In the genomic region with DNA sequence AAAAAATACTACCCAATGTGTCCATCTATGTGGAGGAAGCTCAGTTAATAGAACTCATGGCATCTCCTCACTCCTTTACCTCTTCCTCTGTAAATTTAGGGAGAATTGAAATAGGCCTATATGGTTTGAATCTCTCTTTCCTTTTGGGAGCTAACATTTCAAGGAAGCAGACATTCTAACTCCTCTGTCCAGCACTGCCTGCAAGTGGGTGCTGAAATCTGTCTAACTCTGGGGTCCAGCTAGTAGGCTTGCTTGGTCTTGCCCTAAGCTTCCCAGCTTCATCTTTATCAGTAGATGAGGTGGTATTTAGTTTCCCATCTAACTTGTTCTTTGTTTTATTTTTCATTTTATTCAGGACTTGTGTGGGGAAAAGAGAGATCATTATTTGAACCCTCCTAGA, we compare ENCODE assay signal across 33 cellular contexts. TPM values are rescaled to one million over a fixed set of nuclear protein-coding genes. Genes with fewer than 3 reads are reported as not detected.
DNase-seq lines count a peak whose midpoint lies in the region; ATAC-seq and TF ChIP-seq lines count a peak whose summit lies in the region.
"Had no signal": no experiment of that assay in that cellular context is flagged by ENCODE, and none has a peak within 500 bp of the region (broad histone marks: within the 10 kb centered on the region; RNA-seq: fewer than 3 reads in every experiment).

No MANE protein-coding gene starts in this region.

- H3K9ac ChIP-seq in SK-N-SH = no peak overlapping the region
- H3K9ac ChIP-seq: BLaER1; BLaER1 treated with 17β-estradiol and CSF1 and Interleukin-3, amounts not matched to agents 10 nM and 100 nM had no signal

- H4K20me1 ChIP-seq in SK-N-SH (ENCODE audit: insufficient read depth) = no peaks in the 10 kb centered on the region
- H4K20me1 ChIP-seq: BLaER1; BLaER1 treated with 17β-estradiol and CSF1 and Interleukin-3, amounts not matched to agents 10 nM and 100 nM had no signal

- H3F3A ChIP-seq in SK-N-SH (replicated peaks; ENCODE audit: insufficient read depth) = no peaks in the 10 kb centered on the region

- POLR2A ChIA-PET in SK-N-SH (lab: Yijun Ruan, JAX) = no interaction called here
- POLR2A ChIA-PET in HEK293 (lab: Yijun Ruan, JAX) = no interaction called here

- no peak for DNase-seq in SK-N-SH
- DNase-seq in HFFc6 = no peak
- DNase-seq: 8988T; ACHN; AML-193; BE2C; C1 segment of cervical spinal cord; Caco-2; Calu3; CD4-positive, alpha-beta memory T cell; CD4-positive, alpha-beta T cell; CD4-positive, CD25-positive, alpha-beta regulatory T cell; CD8-positive, alpha-beta memory T cell; CD8-positive, alpha-beta T cell; COR-L47; DMS 273 treated with DMSO at 0.1 percent for 48 hours; DMS153; DMS53; DMS79; DMS79 treated with DMSO at 0.1 percent for 48 hours; DND-41; EL had no signal

- H3K9me3 ChIP-seq in SK-N-SH = no peaks in the 10 kb centered on the region
- H3K9me3 ChIP-seq in HEK293 (ENCODE audit: control insufficient read depth, insufficient read depth, low read depth, low read length) = no peaks in the 10 kb centered on the region
- H3K9me3 ChIP-seq: A549; BE2C; BLaER1; BLaER1 treated with 17β-estradiol and CSF1 and Interleukin-3, amounts not matched to agents 10 nM and 100 nM; Caco-2 had no signal

- no peaks in the 10 kb centered on the region for H3K9me2 ChIP-seq in SK-N-SH

- H3K4me3 Mint-ChIP-seq in HFFc6 = no peak overlapping the region
- H3K4me3 Mint-ChIP-seq: B cell; CD14-positive monocyte; CD4-positive, alpha-beta memory T cell; CD4-positive, alpha-beta T cell; CD4-positive, CD25-positive, alpha-beta regulatory T cell; CD8-positive, alpha-beta memory T cell; CD8-positive, alpha-beta T cell had no signal

- H3K4me1 ChIP-seq in SK-N-SH (ENCODE audit: control insufficient read depth in 1 of 2, insufficient read depth in 2 of 2, low read depth in 1 of 2, low read length in 1 of 2) (no peaks in the 10 kb centered on the region), HEK293 (ENCODE audit: control insufficient read depth, insufficient read depth, low read length) (no peaks in the 10 kb centered on the region)
- H3K4me1 ChIP-seq: A549; BE2C; BLaER1; BLaER1 treated with 17β-estradiol and CSF1 and Interleukin-3, amounts not matched to agents 10 nM and 100 nM had no signal

- no peak overlapping the region for H2AFZ ChIP-seq in SK-N-SH (ENCODE audit: low read depth)

- H3K27me3 ChIP-seq in SK-N-SH (ENCODE audit: insufficient read depth) = no peaks in the 10 kb centered on the region
- H3K27me3 ChIP-seq: BE2C; BLaER1; BLaER1 treated with 17β-estradiol and CSF1 and Interleukin-3, amounts not matched to agents 10 nM and 100 nM had no signal

- TF ChIP-seq RAD21 in SK-N-SH (IDR thresholded peaks at IDR 0.05; ENCODE audit: low read length) = no peak
- TF ChIP-seq RAD21 in Ishikawa (IDR thresholded peaks at IDR 0.05; ENCODE audit: low read depth) = no peak

- peaks cover 8% of the 10 kb centered on the region; the same call in 1 of the 2 replicates for H3K4me1 Mint-ChIP-seq in HFFc6 (ENCODE audit: low read depth)
- H3K4me1 Mint-ChIP-seq: B cell; CD4-positive, CD25-positive, alpha-beta regulatory T cell; CD8-positive, alpha-beta memory T cell had no signal

- no peaks in the 10 kb centered on the region for H3K79me2 ChIP-seq in SK-N-SH (ENCODE audit: insufficient read depth)

- CTCF ChIA-PET in SK-N-SH (lab: Yijun Ruan, JAX) = interaction anchor here (1.3 to 14.5 kb wide), 6 partner anchors 8 to 290 kb away, joined by 3 to 396 read pairs (median 42); no protein-coding TSS in a partner anchor
- CTCF ChIA-PET in HEK293 (lab: Yijun Ruan, JAX) = interaction anchor here (0.6 to 5.5 kb wide), 6 partner anchors 9 to 726 kb away, joined by 3 to 71 read pairs (median 6); no protein-coding TSS in a partner anchor

- H3K27ac ChIP-seq in SK-N-SH (ENCODE audit: low read depth in 2 of 2, low read length in 1 of 2) = no peak overlapping the region
- H3K27ac ChIP-seq in HEK293 (ENCODE audit: extremely low read depth, low read depth, low read length) = no peak overlapping the region
- H3K27ac ChIP-seq: 22Rv1; A549; BLaER1; BLaER1 treated with 17β-estradiol and CSF1 and Interleukin-3, amounts not matched to agents 10 nM and 100 nM; C4-2B had no signal

- TF ChIP-seq EP300 in SK-N-SH (IDR thresholded peaks at IDR 0.05; ENCODE audit: borderline replicate concordance in 1 of 2, low read depth in 1 of 2, low read length in 1 of 2) (no peak), Ishikawa (IDR thresholded peaks at IDR 0.05; ENCODE audit: borderline replicate concordance) (no peak)

- H3K9me3 Mint-ChIP-seq in HFFc6 = no peaks in the 10 kb centered on the region
- H3K9me3 Mint-ChIP-seq: CD14-positive monocyte; CD4-positive, alpha-beta memory T cell; CD4-positive, alpha-beta T cell; CD8-positive, alpha-beta memory T cell; CD8-positive, alpha-beta T cell had no signal

- H3K4me3 ChIP-seq in SK-N-SH (ENCODE audit: low read depth in 2 of 2, low read length in 1 of 2) (no peak overlapping the region), HEK293 (ENCODE audit: low read depth, low read length) (no peak overlapping the region)
- H3K4me3 ChIP-seq: A549; BLaER1; BLaER1 treated with 17β-estradiol and CSF1 and Interleukin-3, amounts not matched to agents 10 nM and 100 nM had no signal

- H3K4me2 ChIP-seq in SK-N-SH = no peak overlapping the region
- H3K4me2 ChIP-seq: A549; BLaER1; BLaER1 treated with 17β-estradiol and CSF1 and Interleukin-3, amounts not matched to agents 10 nM and 100 nM had no signal

- peaks cover 3% of the 10 kb centered on the region; the same call in 1 of the 2 replicates for H3K27me3 Mint-ChIP-seq in HFFc6 (ENCODE audit: insufficient read depth)

- TF ChIP-seq CTCF in SK-N-SH (IDR thresholded peaks at IDR 0.05) (no peak), HEK293 (tag by site-specific recombination; IDR thresholded peaks at IDR 0.05) (no peak), HFFc6 (IDR thresholded peaks at IDR 0.05) (no peak)

- H3K36me3 Mint-ChIP-seq in HFFc6 (ENCODE audit: low read depth) = no peaks in the 10 kb centered on the region
- H3K36me3 Mint-ChIP-seq: CD14-positive monocyte; CD4-positive, alpha-beta memory T cell; CD4-positive, CD25-positive, alpha-beta regulatory T cell; CD8-positive, alpha-beta T cell had no signal

- H3K27ac Mint-ChIP-seq in HFFc6 = no peak overlapping the region
- H3K27ac Mint-ChIP-seq: B cell; CD14-positive monocyte; CD4-positive, alpha-beta memory T cell; CD4-positive, alpha-beta T cell; CD4-positive, CD25-positive, alpha-beta regulatory T cell; CD8-positive, alpha-beta T cell had no signal

- no peak for ATAC-seq in SK-N-SH treated with all-trans-retinoic acid at 6 μM for 48 hours
- no peak for ATAC-seq in HG03521 (IDR thresholded peaks at IDR 0.05; ENCODE audit: unreplicated experiment)
- ATAC-seq: A549; CD8-positive, alpha-beta T cell had no signal

- H3K36me3 ChIP-seq in SK-N-SH (replicated peaks in 1 of 2; ENCODE audit: control insufficient read depth in 1 of 2, insufficient read depth in 2 of 2, low read length in 1 of 2) (no peaks in the 10 kb centered on the region), HEK293 (ENCODE audit: control insufficient read depth in 2 of 2, insufficient read depth in 1 of 2, low read length in 2 of 2) (no peaks in the 10 kb centered on the region)
- H3K36me3 ChIP-seq: BE2C; BLaER1; BLaER1 treated with 17β-estradiol and CSF1 and Interleukin-3, amounts not matched to agents 10 nM and 100 nM had no signal

TF ChIP-seq in SK-N-SH, 30 proteins besides CTCF, POLR2A, EP300 and RAD21 (continues in another document):
- TF ChIP-seq NRF1 (IDR thresholded peaks at IDR 0.05; ENCODE audit: low read depth, low read length) = no peak

TF ChIP-seq in SK-N-SH treated with all-trans-retinoic acid at 6 μM for 48 hours, 23 proteins besides CTCF, POLR2A, EP300 and RAD21 (continues in another document):
- TF ChIP-seq OSR1 (CRISPR knock-in tag; IDR thresholded peaks at IDR 0.05) = no peak

TF ChIP-seq in HEK293, 187 proteins besides CTCF, POLR2A, EP300 and RAD21 (continues in another document):
- TF ChIP-seq ZBTB20 (tag by site-specific recombination; IDR thresholded peaks at IDR 0.05) = no peak

TF ChIP-seq in Ishikawa, 13 proteins besides CTCF, POLR2A, EP300 and RAD21:
- TF ChIP-seq TEAD4 (IDR thresholded peaks at IDR 0.05) (no peak), YY1 (IDR thresholded peaks at IDR 0.05; ENCODE audit: low read depth) (no peak), EGR1 (IDR thresholded peaks at IDR 0.05) (no peak), CREB1 (IDR thresholded peaks at IDR 0.05; ENCODE audit: low read depth) (no peak)
- TF ChIP-seq, protein P1, sequence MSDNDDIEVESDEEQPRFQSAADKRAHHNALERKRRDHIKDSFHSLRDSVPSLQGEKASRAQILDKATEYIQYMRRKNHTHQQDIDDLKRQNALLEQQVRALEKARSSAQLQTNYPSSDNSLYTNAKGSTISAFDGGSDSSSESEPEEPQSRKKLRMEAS (IDR thresholded peaks at IDR 0.05) = no peak
- TF ChIP-seq, protein P2, sequence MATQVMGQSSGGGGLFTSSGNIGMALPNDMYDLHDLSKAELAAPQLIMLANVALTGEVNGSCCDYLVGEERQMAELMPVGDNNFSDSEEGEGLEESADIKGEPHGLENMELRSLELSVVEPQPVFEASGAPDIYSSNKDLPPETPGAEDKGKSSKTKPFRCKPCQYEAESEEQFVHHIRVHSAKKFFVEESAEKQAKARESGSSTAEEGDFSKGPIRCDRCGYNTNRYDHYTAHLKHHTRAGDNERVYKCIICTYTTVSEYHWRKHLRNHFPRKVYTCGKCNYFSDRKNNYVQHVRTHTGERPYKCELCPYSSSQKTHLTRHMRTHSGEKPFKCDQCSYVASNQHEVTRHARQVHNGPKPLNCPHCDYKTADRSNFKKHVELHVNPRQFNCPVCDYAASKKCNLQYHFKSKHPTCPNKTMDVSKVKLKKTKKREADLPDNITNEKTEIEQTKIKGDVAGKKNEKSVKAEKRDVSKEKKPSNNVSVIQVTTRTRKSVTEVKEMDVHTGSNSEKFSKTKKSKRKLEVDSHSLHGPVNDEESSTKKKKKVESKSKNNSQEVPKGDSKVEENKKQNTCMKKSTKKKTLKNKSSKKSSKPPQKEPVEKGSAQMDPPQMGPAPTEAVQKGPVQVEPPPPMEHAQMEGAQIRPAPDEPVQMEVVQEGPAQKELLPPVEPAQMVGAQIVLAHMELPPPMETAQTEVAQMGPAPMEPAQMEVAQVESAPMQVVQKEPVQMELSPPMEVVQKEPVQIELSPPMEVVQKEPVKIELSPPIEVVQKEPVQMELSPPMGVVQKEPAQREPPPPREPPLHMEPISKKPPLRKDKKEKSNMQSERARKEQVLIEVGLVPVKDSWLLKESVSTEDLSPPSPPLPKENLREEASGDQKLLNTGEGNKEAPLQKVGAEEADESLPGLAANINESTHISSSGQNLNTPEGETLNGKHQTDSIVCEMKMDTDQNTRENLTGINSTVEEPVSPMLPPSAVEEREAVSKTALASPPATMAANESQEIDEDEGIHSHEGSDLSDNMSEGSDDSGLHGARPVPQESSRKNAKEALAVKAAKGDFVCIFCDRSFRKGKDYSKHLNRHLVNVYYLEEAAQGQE (IDR thresholded peaks at IDR 0.05; ENCODE audit: low read depth) = peak; percentile 26; the same call in 1 of the 2 replicates

RNA-seq across cellular contexts. Expression of a gene that starts 23.2 kb away (rescaled TPM):
- polyA plus RNA-seq in SK-N-SH (2012; rRNA removed) = 22.9 and 23.8 TPM in 2 replicates
- 39.2 and 65.4 TPM in 2 replicates for polyA plus RNA-seq in SK-N-SH (2012; cell fraction: cytosol; rRNA removed)
- 5.1 and 12.5 TPM in 2 replicates for polyA plus RNA-seq in SK-N-SH (2012; cell fraction: nucleus; rRNA removed)
- total RNA-seq in HFFc6 (2021; fragmentation: NEBNext Ultra II Directional; extraction: Animal tissue kit (Norgen Biotek cat#: 25700)) = 100 to 1,000 TPM; 113 to 142 (median 130) TPM
